In the genomic region with DNA sequence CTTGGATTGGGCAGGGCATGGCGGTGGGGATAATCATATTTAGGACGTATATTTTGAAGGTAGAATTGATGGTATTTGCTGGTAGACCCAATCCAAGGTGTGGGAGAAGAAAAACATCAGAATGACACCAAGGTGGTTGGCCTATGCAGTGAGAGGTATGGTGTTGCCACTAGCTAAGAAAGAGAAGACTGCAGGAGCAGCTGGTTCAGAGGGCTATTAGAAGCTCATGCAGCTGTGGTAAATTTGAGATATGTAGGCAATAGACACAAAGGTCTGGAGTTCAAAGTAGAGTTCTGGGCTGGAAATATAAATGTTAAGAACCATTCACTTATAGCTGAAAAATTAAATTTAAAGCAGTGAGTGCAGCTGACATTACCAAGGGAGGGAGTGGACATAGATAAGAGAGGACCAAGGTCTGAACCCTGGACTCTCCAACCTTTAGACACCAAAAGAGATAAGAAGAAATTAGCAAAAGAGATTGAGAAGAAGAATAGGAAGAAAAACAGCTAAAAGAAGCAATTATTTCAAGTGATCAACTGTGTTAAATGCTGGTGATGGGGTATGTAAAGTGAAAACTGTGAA, we compare ENCODE assay signal across 31 cellular contexts.
"Had no signal": no experiment of that assay in that cellular context is flagged by ENCODE, and none has a peak within 500 bp of the region (broad histone marks: within the 10 kb centered on the region; RNA-seq: fewer than 3 reads in every experiment).

No MANE protein-coding gene starts in this region.

- H3K79me2 ChIP-seq: parathyroid adenoma had no signal

- H3K4me3 ChIP-seq: neural progenitor cell, ovary, psoas muscle, right lobe of liver, sigmoid colon, smooth muscle cell, spleen, suprapubic skin, testis, tibial artery, transverse colon, upper lobe of right lung, uterus had no signal

- H3K9me3 ChIP-seq: ovary, psoas muscle, right lobe of liver, sigmoid colon, spleen, suprapubic skin, testis, tibial artery, transverse colon, upper lobe of right lung, uterus had no signal

- H3K36me3 ChIP-seq: neural progenitor cell, ovary, right lobe of liver, sigmoid colon, spleen, suprapubic skin, tibial artery, transverse colon, upper lobe of right lung, uterus had no signal

- H3K9ac ChIP-seq: neural progenitor cell, parathyroid adenoma had no signal

- H3K4me1 ChIP-seq: neural progenitor cell, parathyroid adenoma, psoas muscle, sigmoid colon, testis, tibial artery, upper lobe of right lung, uterus had no signal

- H3K4me3 Mint-ChIP-seq: naive thymus-derived CD8-positive, alpha-beta T cell; natural killer cell treated with Interleukin-12 subunit alpha and Interleukin-12 subunit beta and Interleukin-15 and Interleukin-18, amount 100 ng/mL, for 72 hours; neural progenitor cell; stimulated activated memory B cell treated with anti-CD40 and anti-IgM and Interleukin-4, amounts not matched to agents 10 μg/mL and 1 μg/mL and 100 μg/mL, for 72 hours; stimulated activated naive CD8-positive, alpha-beta T cell treated with anti-CD3 and anti-CD28 coated beads, Interleukin-15, amount 100 ng/mL, for 72 hours; type B pancreatic cell had no signal

- H2AFZ ChIP-seq: neural progenitor cell, parathyroid adenoma had no signal

- H3K4me1 Mint-ChIP-seq: stimulated activated memory B cell treated with anti-CD40 and anti-IgM and Interleukin-4, amounts not matched to agents 10 μg/mL and 1 μg/mL and 100 μg/mL, for 72 hours had no signal

- H3K27me3 ChIP-seq: neural progenitor cell, ovary, right lobe of liver, suprapubic skin, testis, tibial artery, transverse colon, upper lobe of right lung had no signal

- H3K36me3 Mint-ChIP-seq: naive thymus-derived CD8-positive, alpha-beta T cell; natural killer cell treated with Interleukin-12 subunit alpha and Interleukin-12 subunit beta and Interleukin-15 and Interleukin-18, amount 100 ng/mL, for 72 hours; neural progenitor cell; stimulated activated memory B cell treated with anti-CD40 and anti-IgM and Interleukin-4, amounts not matched to agents 10 μg/mL and 1 μg/mL and 100 μg/mL, for 72 hours; type B pancreatic cell had no signal

- H3K4me2 ChIP-seq: neural progenitor cell, smooth muscle cell had no signal

- H3K27ac Mint-ChIP-seq: natural killer cell treated with Interleukin-12 subunit alpha and Interleukin-12 subunit beta and Interleukin-15 and Interleukin-18, amount 100 ng/mL, for 72 hours; neural progenitor cell; progenitor cell of endocrine pancreas; stimulated activated memory B cell treated with anti-CD40 and anti-IgM and Interleukin-4, amounts not matched to agents 10 μg/mL and 1 μg/mL and 100 μg/mL, for 72 hours; stimulated activated naive CD8-positive, alpha-beta T cell treated with anti-CD3 and anti-CD28 coated beads, Interleukin-15, amount 100 ng/mL, for 72 hours; type B pancreatic cell had no signal

- DNase-seq: naive thymus-derived CD8-positive, alpha-beta T cell; occipital lobe; ovary; posterior cingulate gyrus; psoas muscle; right cardiac atrium; right lobe of liver; sigmoid colon; spleen; stimulated activated CD4-positive, alpha-beta T cell treated with anti-CD3 and anti-CD28 coated beads, Interleukin-12 subunit alpha, Interleukin-12 subunit beta, amount 100 ng/mL, for 4 hours; stimulated activated CD4-positive, alpha-beta T cell treated with anti-CD3 and anti-CD28 coated beads, Interleukin-1b, Interleukin-23, amount 100 ng/mL, for 48 hours; stimulated activated CD4-positive, alpha-beta T cell treated with anti-CD3 and anti-CD28 coated beads, Interleukin-4, amount 100 ng/mL, for 1 hour; stimulated activated CD4-positive, alpha-beta T cell treated with anti-CD3 and anti-CD28 coated beads, Interleukin-4, amount 100 ng/mL, for 4 hours; stimulated activated CD8-positive, alpha-beta memory T cell treated with anti-CD3 and anti-CD28 coated beads, Interleukin-4, amount 100 ng/mL, for 48 hours; stimulated activated naive CD4-positive, alpha-beta T cell; stimulated activated naive CD8-positive, alpha-beta T cell treated with anti-CD3 and anti-CD28 coated beads, Interleukin-15, amount 100 ng/mL, for 72 hours; stimulated activated naive CD8-positive, alpha-beta T cell treated with anti-CD3 and anti-CD28 coated beads, Interleukin-15, Interleukin-2, amounts not matched to agents 100 U/mL and 50 U/mL, for 24 hours; substantia nigra; testis; tibial artery; transverse colon; upper lobe of right lung; uterus had no signal

- ATAC-seq: naive thymus-derived CD8-positive, alpha-beta T cell; natural killer cell treated with Interleukin-12 subunit alpha and Interleukin-12 subunit beta and Interleukin-15 and Interleukin-18, amount 100 ng/mL, for 72 hours; psoas muscle; right cardiac atrium; stimulated activated memory B cell treated with anti-CD40 and anti-IgM and Interleukin-4, amounts not matched to agents 10 μg/mL and 1 μg/mL and 100 μg/mL, for 72 hours; stimulated activated naive CD8-positive, alpha-beta T cell treated with anti-CD3 and anti-CD28 coated beads, Interleukin-15, amount 100 ng/mL, for 72 hours; stimulated activated naive CD8-positive, alpha-beta T cell treated with anti-CD3 and anti-CD28 coated beads, Interleukin-15, Interleukin-2, amounts not matched to agents 100 U/mL and 50 U/mL, for 24 hours; upper lobe of right lung had no signal

- H3K9me3 Mint-ChIP-seq: naive thymus-derived CD8-positive, alpha-beta T cell; natural killer cell treated with Interleukin-12 subunit alpha and Interleukin-12 subunit beta and Interleukin-15 and Interleukin-18, amount 100 ng/mL, for 72 hours; stimulated activated memory B cell treated with anti-CD40 and anti-IgM and Interleukin-4, amounts not matched to agents 10 μg/mL and 1 μg/mL and 100 μg/mL, for 72 hours; stimulated activated naive CD8-positive, alpha-beta T cell treated with anti-CD3 and anti-CD28 coated beads, Interleukin-15, amount 100 ng/mL, for 72 hours; type B pancreatic cell had no signal

- H3K27ac ChIP-seq: neural progenitor cell, ovary, parathyroid adenoma, psoas muscle, right lobe of liver, sigmoid colon, spleen, suprapubic skin, testis, tibial artery, transverse colon, upper lobe of right lung, uterus had no signal

- H3K27me3 Mint-ChIP-seq: progenitor cell of endocrine pancreas, type B pancreatic cell had no signal
